In the genomic region with DNA sequence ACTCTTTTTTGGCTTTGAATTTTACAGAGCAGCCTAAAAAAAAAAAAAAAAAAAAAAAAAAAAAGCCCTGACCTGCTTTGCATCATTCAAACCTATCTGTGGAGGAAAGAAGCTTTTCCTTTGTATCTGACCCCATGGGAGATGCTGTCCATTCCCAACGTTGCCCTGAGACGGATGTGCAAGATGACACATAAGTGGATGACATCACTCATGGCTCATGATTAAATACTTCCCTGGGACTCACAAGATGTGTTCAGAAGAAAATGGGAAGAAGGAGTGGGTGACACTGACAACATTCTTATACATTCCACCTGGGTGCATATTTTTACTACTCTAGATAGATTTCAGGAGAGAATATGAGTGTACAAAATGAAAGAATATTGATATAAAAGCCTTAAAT, we compare ENCODE assay signal across 20 cellular contexts.
"Had no signal": no experiment of that assay in that cellular context is flagged by ENCODE, and none has a peak within 500 bp of the region (broad histone marks: within the 10 kb centered on the region; RNA-seq: fewer than 3 reads in every experiment).

No MANE protein-coding gene starts in this region.

- H3K4me3 Mint-ChIP-seq: activated CD4-positive, alpha-beta memory T cell treated with anti-CD3 and anti-CD28 coated beads, Interleukin-2, amount 10 ng/mL, durations not matched to agents 7 days and 5 days; activated CD8-positive, alpha-beta memory T cell treated with anti-CD3 and anti-CD28 coated beads, Interleukin-2, amount 10 ng/mL, durations not matched to agents 7 days and 5 days; activated naive CD8-positive, alpha-beta T cell treated with anti-CD3 and anti-CD28 coated beads for 36 hours; immature natural killer cell; memory B cell had no signal

- H3K27me3 ChIP-seq: dorsolateral prefrontal cortex, stomach had no signal

- H3K4me1 Mint-ChIP-seq: activated CD4-positive, alpha-beta memory T cell treated with anti-CD3 and anti-CD28 coated beads, Interleukin-2, amount 10 ng/mL, durations not matched to agents 7 days and 5 days; activated CD8-positive, alpha-beta memory T cell treated with anti-CD3 and anti-CD28 coated beads, Interleukin-2, amount 10 ng/mL, durations not matched to agents 7 days and 5 days; activated naive CD8-positive, alpha-beta T cell treated with anti-CD3 and anti-CD28 coated beads for 36 hours; immature natural killer cell; memory B cell had no signal

- H3K4me3 ChIP-seq: dorsolateral prefrontal cortex, skin epidermis, stomach had no signal

- ATAC-seq: activated CD8-positive, alpha-beta memory T cell treated with anti-CD3 and anti-CD28 coated beads, Interleukin-2, amount 10 ng/mL, durations not matched to agents 7 days and 5 days; left ventricle myocardium superior had no signal

- H3K27ac ChIP-seq: dorsolateral prefrontal cortex, skin epidermis, stomach had no signal

- H3K36me3 ChIP-seq: stomach had no signal

- DNase-seq: activated CD4-positive, alpha-beta memory T cell treated with anti-CD3 and anti-CD28 coated beads, Interleukin-2, amount 10 ng/mL, durations not matched to agents 7 days and 5 days; activated CD4-positive, alpha-beta T cell treated with anti-CD3 and anti-CD28 coated beads for 48 hours; activated CD4-positive, CD25-positive, alpha-beta regulatory T cell; activated CD8-positive, alpha-beta memory T cell treated with anti-CD3 and anti-CD28 coated beads, Interleukin-2, amount 10 ng/mL, durations not matched to agents 7 days and 5 days; activated naive CD4-positive, alpha-beta T cell; activated naive CD8-positive, alpha-beta T cell treated with anti-CD3 and anti-CD28 coated beads for 36 hours; amniotic stem cell; central memory CD4-positive, alpha-beta T cell; dorsolateral prefrontal cortex; immature natural killer cell; kidney glomerular epithelial cell; left ventricle myocardium superior; occipital lobe; posterior cingulate gyrus; stomach; T1000; trophoblast cell had no signal

- H3K27me3 Mint-ChIP-seq: activated CD4-positive, alpha-beta memory T cell treated with anti-CD3 and anti-CD28 coated beads, Interleukin-2, amount 10 ng/mL, durations not matched to agents 7 days and 5 days; activated CD8-positive, alpha-beta memory T cell treated with anti-CD3 and anti-CD28 coated beads, Interleukin-2, amount 10 ng/mL, durations not matched to agents 7 days and 5 days; activated naive CD8-positive, alpha-beta T cell treated with anti-CD3 and anti-CD28 coated beads for 36 hours; memory B cell had no signal

- H3K4me1 ChIP-seq: stomach had no signal

- H3K27ac Mint-ChIP-seq: activated CD4-positive, alpha-beta memory T cell treated with anti-CD3 and anti-CD28 coated beads, Interleukin-2, amount 10 ng/mL, durations not matched to agents 7 days and 5 days; activated CD8-positive, alpha-beta memory T cell treated with anti-CD3 and anti-CD28 coated beads, Interleukin-2, amount 10 ng/mL, durations not matched to agents 7 days and 5 days; activated naive CD8-positive, alpha-beta T cell treated with anti-CD3 and anti-CD28 coated beads for 36 hours; immature natural killer cell; memory B cell had no signal

- H3K36me3 Mint-ChIP-seq: activated CD8-positive, alpha-beta memory T cell treated with anti-CD3 and anti-CD28 coated beads, Interleukin-2, amount 10 ng/mL, durations not matched to agents 7 days and 5 days; activated naive CD8-positive, alpha-beta T cell treated with anti-CD3 and anti-CD28 coated beads for 36 hours; memory B cell had no signal

- FAIRE-seq: colon had no signal
